Comparison of ENCODE assay signal across 1 cellular context in the genomic region with DNA sequence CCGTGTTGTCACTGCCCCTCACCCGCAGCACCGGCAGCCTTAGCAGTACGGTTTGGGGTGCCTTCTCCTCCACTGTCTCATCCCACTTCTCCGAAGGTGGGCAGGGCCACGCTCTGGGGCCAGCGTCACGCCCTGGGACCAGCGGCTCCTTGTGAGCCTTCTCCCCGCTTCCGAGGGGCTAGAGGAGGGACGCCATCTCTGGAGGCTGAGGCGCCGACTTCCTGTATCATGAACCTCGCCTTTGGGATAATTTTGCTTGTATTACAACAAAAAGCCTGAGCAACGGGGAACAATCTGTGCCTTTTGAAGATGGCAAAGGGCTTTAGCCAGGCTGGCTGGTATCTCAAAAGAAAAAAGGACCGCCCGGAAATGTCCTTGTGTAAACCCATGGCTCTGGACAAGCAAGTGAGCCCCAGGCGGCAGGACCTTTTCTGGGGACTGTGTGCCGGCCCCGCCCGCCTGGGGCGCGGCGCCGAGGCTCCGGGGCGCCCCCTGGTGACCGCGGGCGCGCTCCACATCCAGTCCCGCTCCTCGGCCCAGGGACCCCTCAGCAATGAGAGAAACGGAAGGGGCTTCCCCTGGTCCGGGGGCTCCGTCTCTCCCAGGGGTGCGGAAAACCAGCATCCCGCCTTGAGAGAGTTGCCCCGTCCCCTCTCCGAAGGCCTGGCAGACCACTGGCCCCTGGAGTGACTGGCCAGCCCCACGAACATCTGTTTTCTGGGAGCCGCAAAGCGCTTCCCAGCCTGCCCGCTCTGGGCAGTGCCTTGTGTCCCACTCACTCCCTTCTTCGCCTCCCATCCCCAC.
TF ChIP-seq lines count a peak whose summit lies in the region.

No MANE protein-coding gene starts in this region.

TF ChIP-seq in HepG2, 621 proteins besides CTCF, POLR2A, EP300 and RAD21 (continued from another document and continues in another):
- TF ChIP-seq, protein P1, sequence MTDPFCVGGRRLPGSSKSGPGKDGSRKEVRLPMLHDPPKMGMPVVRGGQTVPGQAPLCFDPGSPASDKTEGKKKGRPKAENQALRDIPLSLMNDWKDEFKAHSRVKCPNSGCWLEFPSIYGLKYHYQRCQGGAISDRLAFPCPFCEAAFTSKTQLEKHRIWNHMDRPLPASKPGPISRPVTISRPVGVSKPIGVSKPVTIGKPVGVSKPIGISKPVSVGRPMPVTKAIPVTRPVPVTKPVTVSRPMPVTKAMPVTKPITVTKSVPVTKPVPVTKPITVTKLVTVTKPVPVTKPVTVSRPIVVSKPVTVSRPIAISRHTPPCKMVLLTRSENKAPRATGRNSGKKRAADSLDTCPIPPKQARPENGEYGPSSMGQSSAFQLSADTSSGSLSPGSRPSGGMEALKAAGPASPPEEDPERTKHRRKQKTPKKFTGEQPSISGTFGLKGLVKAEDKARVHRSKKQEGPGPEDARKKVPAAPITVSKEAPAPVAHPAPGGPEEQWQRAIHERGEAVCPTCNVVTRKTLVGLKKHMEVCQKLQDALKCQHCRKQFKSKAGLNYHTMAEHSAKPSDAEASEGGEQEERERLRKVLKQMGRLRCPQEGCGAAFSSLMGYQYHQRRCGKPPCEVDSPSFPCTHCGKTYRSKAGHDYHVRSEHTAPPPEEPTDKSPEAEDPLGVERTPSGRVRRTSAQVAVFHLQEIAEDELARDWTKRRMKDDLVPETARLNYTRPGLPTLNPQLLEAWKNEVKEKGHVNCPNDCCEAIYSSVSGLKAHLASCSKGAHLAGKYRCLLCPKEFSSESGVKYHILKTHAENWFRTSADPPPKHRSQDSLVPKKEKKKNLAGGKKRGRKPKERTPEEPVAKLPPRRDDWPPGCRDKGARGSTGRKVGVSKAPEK (CRISPR knock-in tag; IDR thresholded peaks at IDR 0.05; ENCODE audit: borderline replicate concordance): no peak
- no peak for TF ChIP-seq ZNF160 (CRISPR knock-in tag; IDR thresholded peaks at IDR 0.05)
- TF ChIP-seq, protein P2, sequence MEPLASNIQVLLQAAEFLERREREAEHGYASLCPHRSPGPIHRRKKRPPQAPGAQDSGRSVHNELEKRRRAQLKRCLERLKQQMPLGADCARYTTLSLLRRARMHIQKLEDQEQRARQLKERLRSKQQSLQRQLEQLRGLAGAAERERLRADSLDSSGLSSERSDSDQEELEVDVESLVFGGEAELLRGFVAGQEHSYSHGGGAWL (CRISPR knock-in tag; IDR thresholded peaks at IDR 0.05): no peak; the same call in 1 of the 2 replicates
- TF ChIP-seq KAT8 (CRISPR knock-in tag; IDR thresholded peaks at IDR 0.05): 0 out of 2 replicates have a peak, but pooled peaks have one; percentile 16
- no peak for TF ChIP-seq CEBPB (IDR thresholded peaks at IDR 0.05; ENCODE audit: borderline replicate concordance, low read depth, low read length)
- TF ChIP-seq PAX8 (CRISPR knock-in tag; IDR thresholded peaks at IDR 0.05; ENCODE audit: borderline replicate concordance): no peak
- no peak for TF ChIP-seq HMG20B (CRISPR knock-in tag; conservative IDR thresholded peaks at IDR 0.05)
- TF ChIP-seq, protein P3, sequence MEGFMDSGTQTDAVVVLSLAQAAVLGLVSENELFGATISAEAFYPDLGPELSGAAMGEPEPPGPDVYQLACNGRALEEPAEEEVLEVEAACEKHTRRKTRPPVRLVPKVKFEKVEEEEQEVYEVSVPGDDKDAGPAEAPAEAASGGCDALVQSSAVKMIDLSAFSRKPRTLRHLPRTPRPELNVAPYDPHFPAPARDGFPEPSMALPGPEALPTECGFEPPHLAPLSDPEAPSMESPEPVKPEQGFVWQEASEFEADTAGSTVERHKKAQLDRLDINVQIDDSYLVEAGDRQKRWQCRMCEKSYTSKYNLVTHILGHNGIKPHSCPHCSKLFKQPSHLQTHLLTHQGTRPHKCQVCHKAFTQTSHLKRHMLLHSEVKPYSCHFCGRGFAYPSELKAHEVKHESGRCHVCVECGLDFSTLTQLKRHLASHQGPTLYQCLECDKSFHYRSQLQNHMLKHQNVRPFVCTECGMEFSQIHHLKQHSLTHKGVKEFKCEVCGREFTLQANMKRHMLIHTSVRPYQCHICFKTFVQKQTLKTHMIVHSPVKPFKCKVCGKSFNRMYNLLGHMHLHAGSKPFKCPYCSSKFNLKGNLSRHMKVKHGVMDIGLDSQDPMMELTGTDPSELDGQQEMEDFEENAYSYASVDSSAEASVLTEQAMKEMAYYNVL (CRISPR knock-in tag; IDR thresholded peaks at IDR 0.05; ENCODE audit: borderline replicate concordance): no peak
- no peak for TF ChIP-seq ZNF766 (CRISPR knock-in tag; IDR thresholded peaks at IDR 0.05; ENCODE audit: borderline replicate concordance)
- no peak for TF ChIP-seq YEATS2 (CRISPR knock-in tag; IDR thresholded peaks at IDR 0.05; ENCODE audit: borderline replicate concordance)
- no peak for TF ChIP-seq REPIN1 (CRISPR knock-in tag; IDR thresholded peaks at IDR 0.05; ENCODE audit: borderline replicate concordance, low read depth)
- TF ChIP-seq ZNF484 (CRISPR knock-in tag; IDR thresholded peaks at IDR 0.05; ENCODE audit: borderline replicate concordance, low read depth): no peak
- TF ChIP-seq ZNF616 (CRISPR knock-in tag; IDR thresholded peaks at IDR 0.05; ENCODE audit: low read depth): no peak
- no peak for TF ChIP-seq ZNF678 (CRISPR knock-in tag; IDR thresholded peaks at IDR 0.05)
- TF ChIP-seq, protein P4, sequence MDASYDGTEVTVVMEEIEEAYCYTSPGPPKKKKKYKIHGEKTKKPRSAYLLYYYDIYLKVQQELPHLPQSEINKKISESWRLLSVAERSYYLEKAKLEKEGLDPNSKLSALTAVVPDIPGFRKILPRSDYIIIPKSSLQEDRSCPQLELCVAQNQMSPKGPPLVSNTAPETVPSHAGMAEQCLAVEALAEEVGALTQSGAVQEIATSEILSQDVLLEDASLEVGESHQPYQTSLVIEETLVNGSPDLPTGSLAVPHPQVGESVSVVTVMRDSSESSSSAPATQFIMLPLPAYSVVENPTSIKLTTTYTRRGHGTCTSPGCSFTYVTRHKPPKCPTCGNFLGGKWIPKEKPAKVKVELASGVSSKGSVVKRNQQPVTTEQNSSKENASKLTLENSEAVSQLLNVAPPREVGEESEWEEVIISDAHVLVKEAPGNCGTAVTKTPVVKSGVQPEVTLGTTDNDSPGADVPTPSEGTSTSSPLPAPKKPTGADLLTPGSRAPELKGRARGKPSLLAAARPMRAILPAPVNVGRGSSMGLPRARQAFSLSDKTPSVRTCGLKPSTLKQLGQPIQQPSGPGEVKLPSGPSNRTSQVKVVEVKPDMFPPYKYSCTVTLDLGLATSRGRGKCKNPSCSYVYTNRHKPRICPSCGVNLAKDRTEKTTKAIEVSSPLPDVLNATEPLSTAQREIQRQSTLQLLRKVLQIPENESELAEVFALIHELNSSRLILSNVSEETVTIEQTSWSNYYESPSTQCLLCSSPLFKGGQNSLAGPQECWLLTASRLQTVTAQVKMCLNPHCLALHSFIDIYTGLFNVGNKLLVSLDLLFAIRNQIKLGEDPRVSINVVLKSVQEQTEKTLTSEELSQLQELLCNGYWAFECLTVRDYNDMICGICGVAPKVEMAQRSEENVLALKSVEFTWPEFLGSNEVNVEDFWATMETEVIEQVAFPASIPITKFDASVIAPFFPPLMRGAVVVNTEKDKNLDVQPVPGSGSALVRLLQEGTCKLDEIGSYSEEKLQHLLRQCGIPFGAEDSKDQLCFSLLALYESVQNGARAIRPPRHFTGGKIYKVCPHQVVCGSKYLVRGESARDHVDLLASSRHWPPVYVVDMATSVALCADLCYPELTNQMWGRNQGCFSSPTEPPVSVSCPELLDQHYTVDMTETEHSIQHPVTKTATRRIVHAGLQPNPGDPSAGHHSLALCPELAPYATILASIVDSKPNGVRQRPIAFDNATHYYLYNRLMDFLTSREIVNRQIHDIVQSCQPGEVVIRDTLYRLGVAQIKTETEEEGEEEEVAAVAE (CRISPR knock-in tag; IDR thresholded peaks at IDR 0.05; ENCODE audit: borderline replicate concordance): no peak
- TF ChIP-seq DPF2 (CRISPR knock-in tag; IDR thresholded peaks at IDR 0.05; ENCODE audit: borderline replicate concordance, low read depth): no peak
- TF ChIP-seq SIX4 (CRISPR knock-in tag; IDR thresholded peaks at IDR 0.05): no peak
- TF ChIP-seq MYNN (CRISPR knock-in tag; IDR thresholded peaks at IDR 0.05; ENCODE audit: low read depth): no peak
- TF ChIP-seq ZNF143 (CRISPR knock-in tag; IDR thresholded peaks at IDR 0.05): no peak
- no peak; the same call in 1 of the 2 replicates for TF ChIP-seq ZNF709 (CRISPR knock-in tag; IDR thresholded peaks at IDR 0.05)
- TF ChIP-seq ZNF24 (IDR thresholded peaks at IDR 0.05): no peak
- TF ChIP-seq, protein P5, sequence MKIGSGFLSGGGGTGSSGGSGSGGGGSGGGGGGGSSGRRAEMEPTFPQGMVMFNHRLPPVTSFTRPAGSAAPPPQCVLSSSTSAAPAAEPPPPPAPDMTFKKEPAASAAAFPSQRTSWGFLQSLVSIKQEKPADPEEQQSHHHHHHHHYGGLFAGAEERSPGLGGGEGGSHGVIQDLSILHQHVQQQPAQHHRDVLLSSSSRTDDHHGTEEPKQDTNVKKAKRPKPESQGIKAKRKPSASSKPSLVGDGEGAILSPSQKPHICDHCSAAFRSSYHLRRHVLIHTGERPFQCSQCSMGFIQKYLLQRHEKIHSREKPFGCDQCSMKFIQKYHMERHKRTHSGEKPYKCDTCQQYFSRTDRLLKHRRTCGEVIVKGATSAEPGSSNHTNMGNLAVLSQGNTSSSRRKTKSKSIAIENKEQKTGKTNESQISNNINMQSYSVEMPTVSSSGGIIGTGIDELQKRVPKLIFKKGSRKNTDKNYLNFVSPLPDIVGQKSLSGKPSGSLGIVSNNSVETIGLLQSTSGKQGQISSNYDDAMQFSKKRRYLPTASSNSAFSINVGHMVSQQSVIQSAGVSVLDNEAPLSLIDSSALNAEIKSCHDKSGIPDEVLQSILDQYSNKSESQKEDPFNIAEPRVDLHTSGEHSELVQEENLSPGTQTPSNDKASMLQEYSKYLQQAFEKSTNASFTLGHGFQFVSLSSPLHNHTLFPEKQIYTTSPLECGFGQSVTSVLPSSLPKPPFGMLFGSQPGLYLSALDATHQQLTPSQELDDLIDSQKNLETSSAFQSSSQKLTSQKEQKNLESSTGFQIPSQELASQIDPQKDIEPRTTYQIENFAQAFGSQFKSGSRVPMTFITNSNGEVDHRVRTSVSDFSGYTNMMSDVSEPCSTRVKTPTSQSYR (CRISPR knock-in tag; IDR thresholded peaks at IDR 0.05; ENCODE audit: borderline replicate concordance): peak; percentile 75; the same call in 1 of the 2 replicates
- no peak for TF ChIP-seq TOE1 (CRISPR knock-in tag; IDR thresholded peaks at IDR 0.05)
- TF ChIP-seq ZNF276 (CRISPR knock-in tag; IDR thresholded peaks at IDR 0.05; ENCODE audit: low read depth): no peak
- TF ChIP-seq MYPOP (CRISPR knock-in tag; IDR thresholded peaks at IDR 0.05): no peak; the same call in 1 of the 2 replicates
- TF ChIP-seq ZNF720 (CRISPR knock-in tag; IDR thresholded peaks at IDR 0.05): no peak
- TF ChIP-seq ZNF34 (CRISPR knock-in tag; IDR thresholded peaks at IDR 0.05; ENCODE audit: borderline replicate concordance): peak; percentile 36
- no peak for TF ChIP-seq ELF4 (CRISPR knock-in tag; IDR thresholded peaks at IDR 0.05; ENCODE audit: borderline replicate concordance)
- no peak for TF ChIP-seq WIZ (CRISPR knock-in tag; IDR thresholded peaks at IDR 0.05)
- TF ChIP-seq ZNF451 (CRISPR knock-in tag; IDR thresholded peaks at IDR 0.05): no peak
- no peak for TF ChIP-seq ZNF136 (CRISPR knock-in tag; IDR thresholded peaks at IDR 0.05; ENCODE audit: low read depth)
- TF ChIP-seq ZSCAN29 (CRISPR knock-in tag; conservative IDR thresholded peaks at IDR 0.05): no peak
- TF ChIP-seq MAZ (IDR thresholded peaks at IDR 0.05; ENCODE audit: borderline replicate concordance, low read depth, low read length): peak; percentile 85; the same call in 1 of the 2 replicates
- TF ChIP-seq MAZ (CRISPR knock-in tag; IDR thresholded peaks at IDR 0.05; ENCODE audit: low read depth): peak; percentile 89
- TF ChIP-seq, protein P6, sequence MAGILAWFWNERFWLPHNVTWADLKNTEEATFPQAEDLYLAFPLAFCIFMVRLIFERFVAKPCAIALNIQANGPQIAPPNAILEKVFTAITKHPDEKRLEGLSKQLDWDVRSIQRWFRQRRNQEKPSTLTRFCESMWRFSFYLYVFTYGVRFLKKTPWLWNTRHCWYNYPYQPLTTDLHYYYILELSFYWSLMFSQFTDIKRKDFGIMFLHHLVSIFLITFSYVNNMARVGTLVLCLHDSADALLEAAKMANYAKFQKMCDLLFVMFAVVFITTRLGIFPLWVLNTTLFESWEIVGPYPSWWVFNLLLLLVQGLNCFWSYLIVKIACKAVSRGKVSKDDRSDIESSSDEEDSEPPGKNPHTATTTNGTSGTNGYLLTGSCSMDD (CRISPR knock-in tag; IDR thresholded peaks at IDR 0.05): peak; percentile 64; the same call in 1 of the 2 replicates
- no peak for TF ChIP-seq TEAD3 (CRISPR knock-in tag; optimal IDR thresholded peaks at IDR 0.05; ENCODE audit: borderline replicate concordance)
- TF ChIP-seq ATF1 (CRISPR knock-in tag; IDR thresholded peaks at IDR 0.05): no peak
- 0 out of 2 replicates have a peak, but pooled peaks have one; percentile 54 for TF ChIP-seq ZNF235 (CRISPR knock-in tag; IDR thresholded peaks at IDR 0.05; ENCODE audit: borderline replicate concordance)
- TF ChIP-seq ZFP1 (CRISPR knock-in tag; IDR thresholded peaks at IDR 0.05): no peak
- TF ChIP-seq, protein P7, sequence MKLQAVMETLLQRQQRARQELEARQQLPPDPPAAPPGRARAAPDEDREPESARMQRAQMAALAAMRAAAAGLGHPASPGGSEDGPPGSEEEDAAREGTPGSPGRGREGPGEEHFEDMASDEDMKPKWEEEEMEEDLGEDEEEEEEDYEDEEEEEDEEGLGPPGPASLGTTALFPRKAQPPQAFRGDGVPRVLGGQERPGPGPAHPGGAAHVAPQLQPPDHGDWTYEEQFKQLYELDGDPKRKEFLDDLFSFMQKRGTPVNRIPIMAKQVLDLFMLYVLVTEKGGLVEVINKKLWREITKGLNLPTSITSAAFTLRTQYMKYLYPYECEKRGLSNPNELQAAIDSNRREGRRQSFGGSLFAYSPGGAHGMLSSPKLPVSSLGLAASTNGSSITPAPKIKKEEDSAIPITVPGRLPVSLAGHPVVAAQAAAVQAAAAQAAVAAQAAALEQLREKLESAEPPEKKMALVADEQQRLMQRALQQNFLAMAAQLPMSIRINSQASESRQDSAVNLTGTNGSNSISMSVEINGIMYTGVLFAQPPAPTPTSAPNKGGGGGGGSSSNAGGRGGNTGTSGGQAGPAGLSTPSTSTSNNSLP (IDR thresholded peaks at IDR 0.05; ENCODE audit: low read depth, low read length): no peak
